ENCODE assay signal across 20 cellular contexts in the genomic region with DNA sequence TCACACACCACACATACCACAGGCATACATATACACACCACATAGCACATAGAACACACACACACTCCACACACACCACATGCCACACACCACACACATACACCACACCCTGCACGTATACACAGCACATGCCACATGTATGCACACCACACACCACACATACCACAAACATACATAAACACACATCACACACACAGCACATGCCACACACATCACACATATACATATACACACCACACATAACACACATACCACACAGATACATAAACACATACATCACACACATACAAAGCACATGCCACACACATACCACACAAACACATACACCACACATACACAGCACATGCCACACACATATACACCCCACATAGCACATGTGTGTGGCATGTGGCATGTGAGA.
A peak's percentile ranks its signal among the peaks of the same experiment; 100 is the strongest.
DNase-seq lines count a peak whose midpoint lies in the region; ATAC-seq, FAIRE-seq and TF ChIP-seq lines count a peak whose summit lies in the region.
"Had no signal": no experiment of that assay in that cellular context is flagged by ENCODE, and none has a peak within 500 bp of the region (broad histone marks: within the 10 kb centered on the region; RNA-seq: fewer than 3 reads in every experiment).

No MANE protein-coding gene starts in this region.

- ATAC-seq in K562: no peak
- peak in 2 of 4 donors; percentile 1 to 3 for ATAC-seq in right lobe of liver
- ATAC-seq in T-cell (replicated peaks in 1 of 4): no peak

- H3K4me3 ChIP-seq in HEK293 (ENCODE audit: low read depth, low read length): no peak overlapping the region
- H3K4me3 ChIP-seq in K562: no peak overlapping the region
- H3K4me3 ChIP-seq in right lobe of liver: no peak overlapping the region

- H3K9me3 Mint-ChIP-seq in glutamatergic neuron (ENCODE audit: unreplicated experiment) (peaks cover 67% of the 10 kb centered on the region), type B pancreatic cell (peaks cover 25% of the 10 kb centered on the region), T-cell (no peaks in the 10 kb centered on the region)
- H3K9me3 Mint-ChIP-seq: CD4-positive, alpha-beta memory T cell had no signal

- H3K27ac ChIP-seq in HEK293 (ENCODE audit: extremely low read depth, low read depth, low read length) (no peak overlapping the region), K562 (ENCODE audit: extremely low read depth, low read depth, low read length) (no peak overlapping the region), right lobe of liver (peak overlapping the region in 2 of 3 donors; percentile 91 to 94)
- H3K27ac ChIP-seq: C4-2B, HL-60 had no signal

- H4K20me1 ChIP-seq in K562 (replicated peaks; ENCODE audit: control insufficient read depth, insufficient read depth, low read length): no peaks in the 10 kb centered on the region

- H3K4me2 ChIP-seq in K562 (ENCODE audit: insufficient read depth, low read length): no peak overlapping the region

- in situ Hi-C loops in K562 (cut with MboI): no loop called here

- intact Hi-C loops in K562 (cut with micrococcal nuclease): no loop called here
- intact Hi-C loops in right lobe of liver (cut with DNase I): loop anchor here in 1 of 2 donors (10.0 kb wide), 1 partner anchor 1847 kb away; no protein-coding TSS in a partner anchor

- TF ChIP-seq POLR2A in K562 (conservative IDR thresholded peaks at IDR 0.05) (no peak), right lobe of liver (IDR thresholded peaks at IDR 0.05) (no peak)

- no peak for FAIRE-seq in K562 (lab: Jason Lieb, UNC)
- FAIRE-seq: A204.1, D721Med had no signal

- CTCF ChIA-PET in HEK293 (lab: Yijun Ruan, JAX): no interaction called here
- CTCF ChIA-PET in K562 (lab: Yijun Ruan, JAX; ENCODE audit: low intra/inter-chr PET ratio): no interaction called here
- CTCF ChIA-PET in T-cell (lab: Charles Lee): no interaction called here

- H3K4me1 Mint-ChIP-seq in glutamatergic neuron (ENCODE audit: low read depth, unreplicated experiment): no peaks in the 10 kb centered on the region
- no peaks in the 10 kb centered on the region for H3K4me1 Mint-ChIP-seq in type B pancreatic cell (ENCODE audit: unreplicated experiment)
- peaks cover 21 to 25% (median 24%) of the 10 kb centered on the region in 3 donors for H3K4me1 Mint-ChIP-seq in T-cell
- H3K4me1 Mint-ChIP-seq: H9 had no signal

- no peak overlapping the region for H2AFZ ChIP-seq in K562 (ENCODE audit: low read depth, low read length)

- TF ChIP-seq EP300 in K562 (IDR thresholded peaks at IDR 0.05; ENCODE audit: low read length): no peak

- peaks cover 25% of the 10 kb centered on the region for H3K27me3 Mint-ChIP-seq in glutamatergic neuron (ENCODE audit: unreplicated experiment)
- no peaks in the 10 kb centered on the region for H3K27me3 Mint-ChIP-seq in type B pancreatic cell
- peaks cover 13 to 42% of the 10 kb centered on the region in 2 donors for H3K27me3 Mint-ChIP-seq in T-cell

- H3K27ac Mint-ChIP-seq in glutamatergic neuron (ENCODE audit: unreplicated experiment): peak overlapping the region; percentile 3
- H3K27ac Mint-ChIP-seq in type B pancreatic cell: no peak overlapping the region
- no peak overlapping the region for H3K27ac Mint-ChIP-seq in T-cell
- H3K27ac Mint-ChIP-seq: H9, HFFc6, IgD-negative memory B cell had no signal

- POLR2A ChIA-PET in HEK293 (lab: Yijun Ruan, JAX) (no interaction called here), K562 (lab: Yijun Ruan, JAX) (interaction anchor here (1.2 kb wide), 1 partner anchor 1904 kb away, joined by 3 read pairs; no protein-coding TSS in a partner anchor), T-cell (lab: Charles Lee) (no interaction called here)

- H3K4me1 ChIP-seq in HEK293 (ENCODE audit: control insufficient read depth, insufficient read depth, low read length) (no peaks in the 10 kb centered on the region), K562 (replicated peaks in 1 of 2; ENCODE audit: control insufficient read depth in 2 of 2, insufficient read depth in 2 of 2, low read length in 2 of 2) (no peaks in the 10 kb centered on the region), right lobe of liver (peaks cover 0 to 64% (median 19%) of the 10 kb centered on the region in 4 donors)
- H3K4me1 ChIP-seq: BE2C had no signal

- no peak overlapping the region for H3K9ac ChIP-seq in K562 (ENCODE audit: insufficient read depth in 1 of 2, low read depth in 2 of 2, low read length in 2 of 2)

- no peak for TF ChIP-seq CTCF in HEK293 (tag by site-specific recombination; IDR thresholded peaks at IDR 0.05)
- TF ChIP-seq CTCF in K562 (IDR thresholded peaks at IDR 0.05 in 2 of 3, conservative IDR thresholded peaks at IDR 0.05 in 1 of 3; ENCODE audit: insufficient read depth in 2 of 3, low read depth in 1 of 3, low read length in 3 of 3): no peak
- no peak for TF ChIP-seq CTCF in glutamatergic neuron (IDR thresholded peaks at IDR 0.05; ENCODE audit: partially characterized antibody, unreplicated experiment)
- TF ChIP-seq CTCF in right lobe of liver (IDR thresholded peaks at IDR 0.05): no peak
- no peak for TF ChIP-seq CTCF in type B pancreatic cell (conservative IDR thresholded peaks at IDR 0.05)

- H3K36me3 Mint-ChIP-seq in glutamatergic neuron (ENCODE audit: unreplicated experiment): peaks cover 24% of the 10 kb centered on the region
- peaks cover 6% of the 10 kb centered on the region for H3K36me3 Mint-ChIP-seq in type B pancreatic cell
- H3K36me3 Mint-ChIP-seq in T-cell: peaks cover 4% of the 10 kb centered on the region
- H3K36me3 Mint-ChIP-seq: IgD-negative memory B cell had no signal

- H3K36me3 ChIP-seq in HEK293 (ENCODE audit: control insufficient read depth in 2 of 2, insufficient read depth in 1 of 2, low read length in 2 of 2): no peaks in the 10 kb centered on the region
- H3K36me3 ChIP-seq in K562 (ENCODE audit: control insufficient read depth, insufficient read depth, low read length): no peaks in the 10 kb centered on the region
- no peaks in the 10 kb centered on the region for H3K36me3 ChIP-seq in right lobe of liver
- H3K36me3 ChIP-seq: BE2C had no signal

- H3K9me1 ChIP-seq in K562 (ENCODE audit: control insufficient read depth, insufficient read depth, low read length): no peaks in the 10 kb centered on the region

- TF ChIP-seq RAD21 in K562 (CRISPR knock-in tag; conservative IDR thresholded peaks at IDR 0.05 in 1 of 2, IDR thresholded peaks at IDR 0.05 in 1 of 2): no peak

- BruUV-seq in K562 (replicated peaks; lab: Mats Ljungman, UMichigan): no TSS peak

- no peaks in the 10 kb centered on the region for H3K79me2 ChIP-seq in K562 (ENCODE audit: control insufficient read depth, insufficient read depth, low read length)

- no peaks in the 10 kb centered on the region for H3K9me3 ChIP-seq in HEK293 (ENCODE audit: control insufficient read depth, insufficient read depth, low read depth, low read length)
- H3K9me3 ChIP-seq in K562 (replicated peaks; ENCODE audit: control insufficient read depth, insufficient read depth, low read depth, low read length): no peaks in the 10 kb centered on the region
- H3K9me3 ChIP-seq in right lobe of liver: no peaks in the 10 kb centered on the region
- H3K9me3 ChIP-seq: BE2C had no signal

- 0% methylated on average over 1 of the region's 1 CpG for WGBS in K562 (ENCODE audit: insufficient coverage, low coverage, missing lambda C conversion rate)
- 14% methylated on average over 1 of the region's 1 CpG for WGBS in right lobe of liver (ENCODE audit: insufficient coverage, low coverage, low lambda C conversion rate, missing lambda C conversion rate)

- H3K27me3 ChIP-seq in K562 (ENCODE audit: control insufficient read depth in 2 of 2, insufficient read depth in 2 of 2, low read length in 2 of 2): peaks cover 0 to 10% of the 10 kb centered on the region in 2 experiments; a peak in 1 of 5 replicates
- no peaks in the 10 kb centered on the region for H3K27me3 ChIP-seq in right lobe of liver
- H3K27me3 ChIP-seq: BE2C had no signal

- DNase-seq in K562 (ENCODE audit: extremely low read depth in 1 of 4, low spot score in 3 of 4) (no peak), glutamatergic neuron (no peak), right lobe of liver (no peak), type B pancreatic cell (ENCODE audit: extremely low spot score, unreplicated experiment) (no peak), T-cell (no peak), DMS114 treated with DMSO at 0.1 percent for 48 hours (lab: John Stamatoyannopoulos, UW; ENCODE audit: unreplicated experiment) (no peak)
- DNase-seq: BE2C; CD4-positive, alpha-beta memory T cell; COR-L47; DND-41; GDM1; GOT3; H9; HFFc6 had no signal

- H3K4me3 Mint-ChIP-seq in glutamatergic neuron (ENCODE audit: unreplicated experiment) (no peak overlapping the region), type B pancreatic cell (no peak overlapping the region), T-cell (no peak overlapping the region)
- H3K4me3 Mint-ChIP-seq: CD4-positive, alpha-beta memory T cell; HFFc6; IgD-negative memory B cell had no signal

TF ChIP-seq in HEK293, 187 proteins besides CTCF, POLR2A, EP300 and RAD21 (continues in another document):
- TF ChIP-seq, protein P1, sequence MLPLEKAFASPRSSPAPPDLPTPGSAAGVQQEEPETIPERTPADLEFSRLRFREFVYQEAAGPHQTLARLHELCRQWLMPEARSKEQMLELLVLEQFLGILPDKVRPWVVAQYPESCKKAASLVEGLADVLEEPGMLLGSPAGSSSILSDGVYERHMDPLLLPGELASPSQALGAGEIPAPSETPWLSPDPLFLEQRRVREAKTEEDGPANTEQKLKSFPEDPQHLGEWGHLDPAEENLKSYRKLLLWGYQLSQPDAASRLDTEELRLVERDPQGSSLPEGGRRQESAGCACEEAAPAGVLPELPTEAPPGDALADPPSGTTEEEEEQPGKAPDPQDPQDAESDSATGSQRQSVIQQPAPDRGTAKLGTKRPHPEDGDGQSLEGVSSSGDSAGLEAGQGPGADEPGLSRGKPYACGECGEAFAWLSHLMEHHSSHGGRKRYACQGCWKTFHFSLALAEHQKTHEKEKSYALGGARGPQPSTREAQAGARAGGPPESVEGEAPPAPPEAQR (tag by site-specific recombination; IDR thresholded peaks at IDR 0.05): no peak
- TF ChIP-seq ZNF140 (tag by site-specific recombination; IDR thresholded peaks at IDR 0.05): no peak
- peak; percentile 6; the same call in 1 of the 2 replicates for TF ChIP-seq ZNF544 (tag by site-specific recombination; IDR thresholded peaks at IDR 0.05)

TF ChIP-seq in K562, 482 proteins besides CTCF, POLR2A, EP300 and RAD21 (continues in another document):
- TF ChIP-seq NFXL1 (CRISPR knock-in tag; IDR thresholded peaks at IDR 0.05) (no peak), MYNN (IDR thresholded peaks at IDR 0.05) (no peak), MYNN (CRISPR knock-in tag; IDR thresholded peaks at IDR 0.05) (no peak), BACH1 (tag; IDR thresholded peaks at IDR 0.05) (no peak), HNRNPUL1 (IDR thresholded peaks at IDR 0.05; ENCODE audit: low read length) (no peak), STAT5A (IDR thresholded peaks at IDR 0.05; ENCODE audit: borderline replicate concordance, low read length) (no peak), C11orf30 (IDR thresholded peaks at IDR 0.05; ENCODE audit: low read depth) (no peak), ESRRB (CRISPR knock-in tag; IDR thresholded peaks at IDR 0.05; ENCODE audit: borderline replicate concordance) (no peak), KLF1 (tag; IDR thresholded peaks at IDR 0.05) (no peak), ARHGAP35 (IDR thresholded peaks at IDR 0.05; ENCODE audit: partially characterized antibody) (peak; percentile 14), ARNT (IDR thresholded peaks at IDR 0.05) (no peak)

Comparison
In these comparisons a context has a peak if more than half of its experiments do, and no peak if none do; other contexts are left out.
1. H3K27ac ChIP-seq: peak in right lobe of liver (2 of 3); none in HEK293 (single experiment) and K562 (single experiment).